7 cellular contexts compared by ENCODE assay signal in the genomic region with DNA sequence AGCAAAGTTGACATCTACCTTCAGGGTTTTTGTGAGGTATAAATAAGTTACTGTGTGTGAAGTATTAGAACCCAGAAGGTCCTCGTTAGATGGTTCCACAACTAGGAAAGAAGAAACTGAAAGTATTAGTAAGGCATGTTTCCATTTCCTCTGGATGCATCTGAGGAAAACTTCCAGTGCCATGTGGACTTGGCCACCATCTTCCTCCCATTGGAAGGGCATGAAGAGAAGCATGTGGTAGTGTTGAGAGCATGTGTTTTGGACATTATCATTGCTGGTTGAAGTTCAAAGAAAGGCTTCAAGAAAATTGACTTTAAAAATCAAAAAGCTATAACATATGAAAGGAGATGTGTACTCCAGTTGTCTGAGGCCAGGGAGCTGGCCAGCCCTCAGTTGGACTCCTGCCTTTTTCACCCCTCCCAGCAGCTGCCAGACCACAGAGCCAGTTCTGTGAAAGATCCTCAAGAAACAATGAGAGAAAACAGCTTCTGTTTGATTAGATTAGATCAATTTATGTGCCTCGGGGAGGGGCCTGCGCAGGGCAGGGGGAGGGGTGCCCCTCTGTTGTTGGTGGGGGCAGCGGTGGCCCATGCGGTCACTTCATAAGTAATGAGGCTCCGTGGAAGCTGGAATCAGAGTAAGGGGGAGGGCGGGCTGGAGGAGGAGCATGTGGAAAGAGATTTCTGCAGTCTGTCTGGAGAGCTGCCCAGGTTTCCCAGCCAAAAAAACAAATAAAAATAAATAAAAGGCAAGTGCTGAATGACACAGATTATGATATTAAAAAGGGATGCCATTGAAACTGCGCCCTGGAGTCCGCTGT.
A peak's percentile ranks its signal among the peaks of the same experiment; 100 is the strongest.
DNase-seq lines count a peak whose midpoint lies in the region; ATAC-seq, FAIRE-seq and TF ChIP-seq lines count a peak whose summit lies in the region.

No MANE protein-coding gene starts in this region.

- ATAC-seq in stimulated activated naive B cell treated with anti-CD40 and anti-IgM and Interleukin-4, amounts not matched to agents 10 μg/mL and 1 μg/mL and 100 μg/mL, for 72 hours (replicated peaks), result no peak
- no peak for ATAC-seq in HG03045 (IDR thresholded peaks at IDR 0.05; ENCODE audit: unreplicated experiment)

- no peaks in the 10 kb centered on the region for H3K9me3 Mint-ChIP-seq in stimulated activated naive B cell treated with anti-CD40 and anti-IgM and Interleukin-4, amounts not matched to agents 10 μg/mL and 1 μg/mL and 100 μg/mL, for 72 hours

- H3K4me3 Mint-ChIP-seq in stimulated activated naive B cell treated with anti-CD40 and anti-IgM and Interleukin-4, amounts not matched to agents 10 μg/mL and 1 μg/mL and 100 μg/mL, for 72 hours, result peak overlapping the region; percentile 77 to 84

- FAIRE-seq in GM12891 (lab: Jason Lieb, UNC), result peak; percentile 31

- no peaks in the 10 kb centered on the region for H3K36me3 Mint-ChIP-seq in stimulated activated naive B cell treated with anti-CD40 and anti-IgM and Interleukin-4, amounts not matched to agents 10 μg/mL and 1 μg/mL and 100 μg/mL, for 72 hours

- no peaks in the 10 kb centered on the region for H3K27me3 ChIP-seq in layer of hippocampus (ENCODE audit: control insufficient read depth, insufficient read depth, low read length)

- peaks cover 53 to 65% of the 10 kb centered on the region in 2 donors for H3K4me1 Mint-ChIP-seq in stimulated activated naive B cell treated with anti-CD40 and anti-IgM and Interleukin-4, amounts not matched to agents 10 μg/mL and 1 μg/mL and 100 μg/mL, for 72 hours

- no peaks in the 10 kb centered on the region for H3K27me3 Mint-ChIP-seq in stimulated activated naive B cell treated with anti-CD40 and anti-IgM and Interleukin-4, amounts not matched to agents 10 μg/mL and 1 μg/mL and 100 μg/mL, for 72 hours

- DNase-seq in GM12891 (ENCODE audit: insufficient read length, low spot score), result no peak
- peak; percentile 27 for DNase-seq in NCI-H510A (lab: John Stamatoyannopoulos, UW)
- DNase-seq in caudate nucleus (lab: John Stamatoyannopoulos, UW), result peak in 57 of 61 donors; percentile 29 to 91 (median 76)
- DNase-seq in stimulated activated naive B cell treated with anti-CD40 and anti-IgM and Interleukin-4, amounts not matched to agents 10 μg/mL and 1 μg/mL and 100 μg/mL, for 72 hours, result no peak
- DNase-seq in NCI-H128 (lab: John Stamatoyannopoulos, UW; ENCODE audit: unreplicated experiment), result no peak

- no peak for TF ChIP-seq POLR2A in GM12891 (IDR thresholded peaks at IDR 0.05; ENCODE audit: low read depth, low read length)

- H3K27ac Mint-ChIP-seq in stimulated activated naive B cell treated with anti-CD40 and anti-IgM and Interleukin-4, amounts not matched to agents 10 μg/mL and 1 μg/mL and 100 μg/mL, for 72 hours, result peak overlapping the region; percentile 47

- H3K27ac ChIP-seq in caudate nucleus (ENCODE audit: low read depth, low read length) (peak overlapping the region; percentile 73), layer of hippocampus (ENCODE audit: low read depth, low read length) (peak overlapping the region; percentile 71)

TF ChIP-seq in GM12891, 5 proteins besides CTCF, POLR2A, EP300 and RAD21:
- TF ChIP-seq POU2F2 (IDR thresholded peaks at IDR 0.05; ENCODE audit: low read depth, low read length) (no peak), PAX5 (IDR thresholded peaks at IDR 0.05; ENCODE audit: insufficient read depth, low read length, severe bottlenecking) (no peak), SPI1 (IDR thresholded peaks at IDR 0.05; ENCODE audit: low read depth, low read length) (no peak), POLR2AphosphoS5 (IDR thresholded peaks at IDR 0.05; ENCODE audit: low read depth, low read length) (no peak), TAF1 (IDR thresholded peaks at IDR 0.05; ENCODE audit: low read depth, low read length) (no peak)
TF ChIP-seq in GM12891: peak in this region for 0.

Comparison
In these comparisons a context has a peak if more than half of its experiments do, and no peak if none do; other contexts are left out.
1. DNase-seq: peak in NCI-H510A (single experiment) and caudate nucleus (57 of 61); none in GM12891 (single experiment), stimulated activated naive B cell treated with anti-CD40 and anti-IgM and Interleukin-4, amounts not matched to agents 10 μg/mL and 1 μg/mL and 100 μg/mL, for 72 hours (single experiment) and NCI-H128 (single experiment).